In the genomic region with DNA sequence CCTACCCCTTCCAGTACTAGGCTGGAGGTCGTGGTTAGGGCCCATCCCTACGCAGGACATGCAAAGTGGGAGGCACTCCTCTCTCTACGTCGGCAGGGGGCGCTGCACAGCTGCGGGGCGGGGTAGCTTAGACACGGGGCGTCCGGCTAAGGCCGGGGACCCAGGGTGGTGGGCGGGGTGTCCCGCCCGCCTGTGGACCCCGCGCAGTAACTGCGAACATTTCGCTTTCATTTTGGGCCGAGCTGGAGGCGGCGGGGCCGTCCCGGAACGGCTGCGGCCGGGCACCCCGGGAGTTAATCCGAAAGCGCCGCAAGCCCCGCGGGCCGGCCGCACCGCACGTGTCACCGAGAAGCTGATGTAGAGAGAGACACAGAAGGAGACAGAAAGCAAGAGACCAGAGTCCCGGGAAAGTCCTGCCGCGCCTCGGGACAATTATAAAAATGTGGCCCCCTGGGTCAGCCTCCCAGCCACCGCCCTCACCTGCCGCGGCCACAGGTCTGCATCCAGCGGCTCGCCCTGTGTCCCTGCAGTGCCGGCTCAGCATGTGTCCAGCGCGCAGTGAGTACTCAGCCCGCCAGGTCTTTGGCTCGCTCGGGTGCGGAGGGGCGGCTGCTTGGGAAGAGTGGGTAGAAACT, we compare ENCODE assay signal across 8 cellular contexts. TPM values are rescaled to one million over a fixed set of nuclear protein-coding genes. Genes with fewer than 3 reads are reported as not detected.
A peak's percentile ranks its signal among the peaks of the same experiment; 100 is the strongest.
DNase-seq lines count a peak whose midpoint lies in the region; ATAC-seq and TF ChIP-seq lines count a peak whose summit lies in the region.

A gene (plus strand): TSS at position 219 of the 635 bp plus-strand sequence.

- no peaks in the 10 kb centered on the region for H3K4me1 Mint-ChIP-seq in endothelial cell (ENCODE audit: unreplicated experiment)

- H3K9me3 ChIP-seq in mucosa of descending colon, result no peaks in the 10 kb centered on the region

- TF ChIP-seq CTCF in endothelial cell (IDR thresholded peaks at IDR 0.05; ENCODE audit: unreplicated experiment), result peak; percentile 95
- TF ChIP-seq CTCF in mucosa of descending colon (IDR thresholded peaks at IDR 0.05), result peak; percentile 90

- no peak within 1 kb of the TSS for H3K27ac Mint-ChIP-seq in endothelial cell (ENCODE audit: unreplicated experiment)

- DNase-seq in AG20443 (ENCODE audit: low spot score) (peak; percentile 89), NCI-H526 treated with DMSO at 0.1 percent for 48 hours (lab: John Stamatoyannopoulos, UW) (peak; percentile 70), endothelial cell (ENCODE audit: low spot score) (peak; percentile 83), mucosa of descending colon (peak; percentile 84 to 89 (median 89))
- DNase-seq in activated CD8-positive, alpha-beta memory T cell treated with anti-CD3 and anti-CD28 coated beads for 48 hours (ENCODE audit: low read depth in 2 of 3, low spot score in 2 of 3), result peak; percentile 63 to 76 (median 70)
- DNase-seq in stimulated activated CD8-positive, alpha-beta memory T cell treated with anti-CD3 and anti-CD28 coated beads, Interleukin-4, amount 100 ng/mL, for 24 hours (ENCODE audit: low read depth), result peak; percentile 77

- peak within 1 kb of the TSS; percentile 25 for H3K4me3 ChIP-seq in mucosa of descending colon

- no peaks in the 10 kb centered on the region for H3K4me1 ChIP-seq in mucosa of descending colon (ENCODE audit: low read depth)

- peaks cover 7% of the 10 kb centered on the region for H3K27me3 Mint-ChIP-seq in endothelial cell (ENCODE audit: unreplicated experiment)

- no peaks in the 10 kb centered on the region for H3K9me3 Mint-ChIP-seq in endothelial cell (ENCODE audit: unreplicated experiment)

- no peaks in the 10 kb centered on the region for H3K36me3 ChIP-seq in mucosa of descending colon (ENCODE audit: low read depth)

- ATAC-seq in GM18870 (IDR thresholded peaks at IDR 0.05; ENCODE audit: unreplicated experiment) (peak; percentile 93), HG03097 (IDR thresholded peaks at IDR 0.05; ENCODE audit: low FRiP score, unreplicated experiment) (peak; percentile 95), mucosa of descending colon (peak; percentile 97)

- intact Hi-C loops in mucosa of descending colon (cut with DNase I, micrococcal nuclease), result no loop called here

- peak within 1 kb of the TSS; percentile 65 for H3K4me3 Mint-ChIP-seq in endothelial cell (ENCODE audit: unreplicated experiment)

- H3K36me3 Mint-ChIP-seq in endothelial cell (ENCODE audit: low read depth, unreplicated experiment), result no peaks in the 10 kb centered on the region

RNA-seq across cellular contexts. Expression of the gene that starts here (rescaled TPM):
- total RNA-seq in endothelial cell (ENCODE audit: unreplicated experiment), result 0.67 TPM
- 1 to 10 TPM in 1 of 3 donors, under 1 TPM in 2; 0.23 to 2.3 (median 0.27) TPM for total RNA-seq in mucosa of descending colon

Comparison
In these comparisons a context has a peak if more than half of its experiments do, and no peak if none do; other contexts are left out.
1. Peak in every context shown above with its lines: DNase-seq, ATAC-seq and H3K4me3 ChIP-seq.
2. Peak in DNase-seq in endothelial cell; RNA of the gene not detected or under 1 TPM.